8 cellular contexts compared by ENCODE assay signal in genomic region chr11:78138694-78139421, GRCh38.
A peak's percentile ranks its signal among the peaks of the same experiment; 100 is the strongest.
DNase-seq lines count a peak whose midpoint lies in the region; ATAC-seq and FAIRE-seq lines count a peak whose summit lies in the region.

No MANE protein-coding gene starts in this region.

- ATAC-seq in GM18907 (IDR thresholded peaks at IDR 0.05; ENCODE audit: unreplicated experiment): peak; percentile 24
- peak; percentile 19 for ATAC-seq in HG03103 (IDR thresholded peaks at IDR 0.05; ENCODE audit: low read depth, unreplicated experiment)

- peaks cover 16% of the 10 kb centered on the region for H3K4me1 ChIP-seq in adipocyte (ENCODE audit: control insufficient read depth, insufficient read depth, low read length)

- peaks cover 3% of the 10 kb centered on the region for H3K36me3 ChIP-seq in adipocyte (ENCODE audit: control insufficient read depth, insufficient read depth, low read length, severe bottlenecking)

- H3K27me3 ChIP-seq in adipocyte (replicated peaks; ENCODE audit: control insufficient read depth, insufficient read depth, low read length): no peaks in the 10 kb centered on the region

- FAIRE-seq in RCC 7860 (lab: Jason Lieb, UNC): no peak

- H3K4me3 ChIP-seq in adipocyte (ENCODE audit: low read length): peak overlapping the region; percentile 94

- H3K9ac ChIP-seq in adipocyte (ENCODE audit: low read length): peak overlapping the region; percentile 89

- DNase-seq in AG20443 (ENCODE audit: low spot score): peak; percentile 41
- peak; percentile 54 for DNase-seq in RCC 7860 (ENCODE audit: low spot score)
- peak; percentile 47 for DNase-seq in adipocyte (ENCODE audit: low read depth)
- peak; percentile 72 for DNase-seq in kidney tubule cell (ENCODE audit: low spot score)
- DNase-seq in stimulated activated CD4-positive, alpha-beta T cell treated with anti-CD3 and anti-CD28 coated beads, Interleukin-4, amount 100 ng/mL, for 48 hours (ENCODE audit: low read depth in 2 of 2): peak; percentile 27 to 38
- DNase-seq in NCI-H774 (lab: John Stamatoyannopoulos, UW): no peak

- no peaks in the 10 kb centered on the region for H3K9me3 ChIP-seq in adipocyte (ENCODE audit: control insufficient read depth, low read length)
